ENCODE assay signal across 19 cellular contexts in genomic region chr1:219041819-219042218, GRCh38.
A peak's percentile ranks its signal among the peaks of the same experiment; 100 is the strongest.
DNase-seq lines count a peak whose midpoint lies in the region; ATAC-seq and TF ChIP-seq lines count a peak whose summit lies in the region.
"Had no signal": no experiment of that assay in that cellular context is flagged by ENCODE, and none has a peak within 500 bp of the region (broad histone marks: within the 10 kb centered on the region; RNA-seq: fewer than 3 reads in every experiment).

No MANE protein-coding gene starts in this region.

- ATAC-seq in right cardiac atrium (peak; percentile 75 to 97), Right ventricle myocardium superior (ENCODE audit: poor library complexity) (no peak)
- ATAC-seq: A549 had no signal

- no peak overlapping the region for H3K27ac ChIP-seq in right cardiac atrium (ENCODE audit: low read length)
- H3K27ac ChIP-seq: A549; BLaER1 treated with 17β-estradiol and CSF1 and Interleukin-3, amounts not matched to agents 10 nM and 100 nM; thyroid gland; WERI-Rb-1 had no signal

- H3K4me3 ChIP-seq in right cardiac atrium (ENCODE audit: low read length) (no peak overlapping the region), foreskin fibroblast (ENCODE audit: low read depth in 1 of 2, low read length in 2 of 2) (no peak overlapping the region)
- H3K4me3 ChIP-seq: A549; BLaER1 treated with 17β-estradiol and CSF1 and Interleukin-3, amounts not matched to agents 10 nM and 100 nM; thyroid gland had no signal

- intact Hi-C loops in right cardiac atrium (cut with DNase I), result no loop called here
- intact Hi-C loops in Right ventricle myocardium superior (cut with DNase I), result no loop called here

- H3K27me3 ChIP-seq in right cardiac atrium (ENCODE audit: control insufficient read depth, insufficient read depth), result no peaks in the 10 kb centered on the region
- H3K27me3 ChIP-seq: BLaER1 treated with 17β-estradiol and CSF1 and Interleukin-3, amounts not matched to agents 10 nM and 100 nM; thyroid gland had no signal

- DNase-seq in right cardiac atrium (no peak), Right ventricle myocardium superior (no peak), brain pericyte (ENCODE audit: low read depth, low spot score) (peak; percentile 11), foreskin fibroblast (peak; percentile 52 to 56), COLO668 (lab: John Stamatoyannopoulos, UW; ENCODE audit: unreplicated experiment) (no peak), NCI-H2196 (lab: John Stamatoyannopoulos, UW; ENCODE audit: unreplicated experiment) (no peak)
- DNase-seq in stimulated activated CD4-positive, alpha-beta T cell treated with anti-CD3 and anti-CD28 coated beads, Interleukin-2, amount 100 ng/mL, for 48 hours, result no peak
- DNase-seq in stimulated activated naive CD4-positive, alpha-beta T cell treated with Interleukin-2 at 50 U/mL for 16 hours (lab: John Stamatoyannopoulos, UW), result no peak
- DNase-seq: activated CD4-positive, alpha-beta T cell treated with anti-CD3 and anti-CD28 coated beads, Interleukin-2, amount 50 U/mL, for 48 hours; activated naive CD4-positive, alpha-beta T cell treated with anti-CD3 and anti-CD28 coated beads, Interleukin-2, amount 10 ng/mL, durations not matched to agents 7 days and 5 days; activated T-cell treated with anti-CD3 and anti-CD28 coated beads, Interleukin-2, amount 50 U/mL, for 1 hour; dermis blood vessel endothelial cell; DMS 273 treated with DMSO at 0.1 percent for 48 hours; NCI-H1694 treated with DMSO at 0.1 percent for 48 hours; nephron progenitor cell; thyroid gland; WERI-Rb-1 had no signal

- H3K4me1 ChIP-seq in right cardiac atrium (ENCODE audit: control insufficient read depth, insufficient read depth, low read length), result peaks cover 1% of the 10 kb centered on the region
- H3K4me1 ChIP-seq: A549; BLaER1 treated with 17β-estradiol and CSF1 and Interleukin-3, amounts not matched to agents 10 nM and 100 nM; thyroid gland had no signal

- WGBS in right cardiac atrium, result 61% methylated on average over 1 of the region's 1 CpG

- H3K9me3 ChIP-seq in right cardiac atrium (ENCODE audit: control insufficient read depth, low read length), result no peaks in the 10 kb centered on the region
- H3K9me3 ChIP-seq: thyroid gland had no signal

- no peak for TF ChIP-seq CTCF in foreskin fibroblast (IDR thresholded peaks at IDR 0.05; ENCODE audit: low read depth, low read length)

Comparison
In these comparisons a context has a peak if more than half of its experiments do, and no peak if none do; other contexts are left out.
1. DNase-seq: peak in brain pericyte (single experiment) and foreskin fibroblast (2 of 2); none in right cardiac atrium (0 of 3), Right ventricle myocardium superior (single experiment), stimulated activated CD4-positive, alpha-beta T cell treated with anti-CD3 and anti-CD28 coated beads, Interleukin-2, amount 100 ng/mL, for 48 hours (0 of 2), COLO668 (single experiment), NCI-H2196 (single experiment) and stimulated activated naive CD4-positive, alpha-beta T cell treated with Interleukin-2 at 50 U/mL for 16 hours (single experiment).